In genomic region chr16:58435779-58436178, GRCh38 we compare ENCODE assay signal across 1 cellular context.
TF ChIP-seq lines count a peak whose summit lies in the region.

No MANE protein-coding gene starts in this region.

TF ChIP-seq in WTC11, 78 proteins besides CTCF, POLR2A, EP300 and RAD21:
- TF ChIP-seq ZNF671 (CRISPR knock-in tag; IDR thresholded peaks at IDR 0.05) (no peak), NFE2L1 (CRISPR knock-in tag; IDR thresholded peaks at IDR 0.05) (no peak), ZNF423 (CRISPR knock-in tag; IDR thresholded peaks at IDR 0.05) (no peak), ATF6 (CRISPR knock-in tag; IDR thresholded peaks at IDR 0.05) (no peak), TCF7 (CRISPR knock-in tag; IDR thresholded peaks at IDR 0.05; ENCODE audit: low read depth) (no peak), ZSCAN18 (CRISPR knock-in tag; IDR thresholded peaks at IDR 0.05) (no peak), NFATC4 (CRISPR knock-in tag; IDR thresholded peaks at IDR 0.05) (no peak), ZNF281 (CRISPR knock-in tag; IDR thresholded peaks at IDR 0.05) (no peak), TEAD4 (CRISPR knock-in tag; IDR thresholded peaks at IDR 0.05) (no peak), AR (CRISPR knock-in tag; IDR thresholded peaks at IDR 0.05) (no peak), IRF2 (CRISPR knock-in tag; IDR thresholded peaks at IDR 0.05; ENCODE audit: borderline replicate concordance, low read depth) (no peak), ZNF317 (CRISPR knock-in tag; IDR thresholded peaks at IDR 0.05; ENCODE audit: borderline replicate concordance, low read depth) (no peak), SMAD3 (CRISPR knock-in tag; IDR thresholded peaks at IDR 0.05; ENCODE audit: borderline replicate concordance) (no peak), PRRX2 (CRISPR knock-in tag; IDR thresholded peaks at IDR 0.05) (no peak), E2F4 (CRISPR knock-in tag; IDR thresholded peaks at IDR 0.05; ENCODE audit: borderline replicate concordance, low read depth) (no peak), JUN (CRISPR knock-in tag; IDR thresholded peaks at IDR 0.05) (no peak)
- TF ChIP-seq, protein P1, sequence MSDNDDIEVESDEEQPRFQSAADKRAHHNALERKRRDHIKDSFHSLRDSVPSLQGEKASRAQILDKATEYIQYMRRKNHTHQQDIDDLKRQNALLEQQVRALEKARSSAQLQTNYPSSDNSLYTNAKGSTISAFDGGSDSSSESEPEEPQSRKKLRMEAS (CRISPR knock-in tag; IDR thresholded peaks at IDR 0.05), result no peak
- TF ChIP-seq, protein P2, sequence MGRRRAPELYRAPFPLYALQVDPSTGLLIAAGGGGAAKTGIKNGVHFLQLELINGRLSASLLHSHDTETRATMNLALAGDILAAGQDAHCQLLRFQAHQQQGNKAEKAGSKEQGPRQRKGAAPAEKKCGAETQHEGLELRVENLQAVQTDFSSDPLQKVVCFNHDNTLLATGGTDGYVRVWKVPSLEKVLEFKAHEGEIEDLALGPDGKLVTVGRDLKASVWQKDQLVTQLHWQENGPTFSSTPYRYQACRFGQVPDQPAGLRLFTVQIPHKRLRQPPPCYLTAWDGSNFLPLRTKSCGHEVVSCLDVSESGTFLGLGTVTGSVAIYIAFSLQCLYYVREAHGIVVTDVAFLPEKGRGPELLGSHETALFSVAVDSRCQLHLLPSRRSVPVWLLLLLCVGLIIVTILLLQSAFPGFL (CRISPR knock-in tag; IDR thresholded peaks at IDR 0.05; ENCODE audit: borderline replicate concordance), result no peak
